Comparison of ENCODE assay signal across 1 cellular context in genomic region chr1:244451951-244452795, GRCh38.
TF ChIP-seq lines count a peak whose summit lies in the region.

No MANE protein-coding gene starts in this region.

TF ChIP-seq in HepG2, 621 proteins besides CTCF, POLR2A, EP300 and RAD21 (continued from another document and continues in another):
- peak; percentile 69 for TF ChIP-seq ZBTB33 (CRISPR knock-in tag; IDR thresholded peaks at IDR 0.05)
- 0 out of 2 replicates have a peak, but pooled peaks have one; percentile 69 for TF ChIP-seq SMAD1 (CRISPR knock-in tag; IDR thresholded peaks at IDR 0.05; ENCODE audit: borderline replicate concordance, low read depth)
- no peak for TF ChIP-seq IKZF4 (CRISPR knock-in tag; IDR thresholded peaks at IDR 0.05; ENCODE audit: borderline replicate concordance, low read depth, not compliant biosample characterization)
- 0 out of 2 replicates have a peak, but pooled peaks have one; percentile 24 for TF ChIP-seq CEBPG (CRISPR knock-in tag; IDR thresholded peaks at IDR 0.05)
- peak; percentile 94 for TF ChIP-seq HCFC1 (IDR thresholded peaks at IDR 0.05; ENCODE audit: low read depth, low read length)
- 0 out of 2 replicates have a peak, but pooled peaks have one; percentile 25 for TF ChIP-seq KDM4B (CRISPR knock-in tag; IDR thresholded peaks at IDR 0.05)
- TF ChIP-seq ZNF639 (CRISPR knock-in tag; conservative IDR thresholded peaks at IDR 0.05): peak; percentile 87; the same call in 1 of the 2 replicates
- TF ChIP-seq LCORL (IDR thresholded peaks at IDR 0.05): no peak
- peak; percentile 0; the same call in 1 of the 2 replicates for TF ChIP-seq LCORL (CRISPR knock-in tag; IDR thresholded peaks at IDR 0.05)
- TF ChIP-seq ATF2 (CRISPR knock-in tag; IDR thresholded peaks at IDR 0.05): peak; percentile 62
- TF ChIP-seq MYC (CRISPR knock-in tag; IDR thresholded peaks at IDR 0.05; ENCODE audit: borderline replicate concordance): peak; percentile 74
- peak; percentile 98 for TF ChIP-seq ZNF143 (CRISPR knock-in tag; IDR thresholded peaks at IDR 0.05)
- no peak for TF ChIP-seq KLF15 (CRISPR knock-in tag; IDR thresholded peaks at IDR 0.05; ENCODE audit: borderline replicate concordance)
- 0 out of 2 replicates have a peak, but pooled peaks have one; percentile 23 for TF ChIP-seq CBFB (CRISPR knock-in tag; IDR thresholded peaks at IDR 0.05)
- TF ChIP-seq SKI (IDR thresholded peaks at IDR 0.05; ENCODE audit: partially characterized antibody): peak; percentile 7
- TF ChIP-seq GABPA (IDR thresholded peaks at IDR 0.05; ENCODE audit: low read depth, low read length): peak; percentile 47; the same call in 1 of the 2 replicates
- peak; percentile 82 for TF ChIP-seq GABPA (CRISPR knock-in tag; IDR thresholded peaks at IDR 0.05; ENCODE audit: low read depth)
- TF ChIP-seq GMEB1 (CRISPR knock-in tag; IDR thresholded peaks at IDR 0.05; ENCODE audit: borderline replicate concordance): peak; percentile 98
- no peak for TF ChIP-seq ZNF790 (CRISPR knock-in tag; IDR thresholded peaks at IDR 0.05; ENCODE audit: borderline replicate concordance)
- 0 out of 2 replicates have a peak, but pooled peaks have one; percentile 21 for TF ChIP-seq ZNF564 (CRISPR knock-in tag; IDR thresholded peaks at IDR 0.05)
- 0 out of 2 replicates have a peak, but pooled peaks have one; percentile 72 for TF ChIP-seq ZNF513 (CRISPR knock-in tag; conservative IDR thresholded peaks at IDR 0.05)
- peak; percentile 72 for TF ChIP-seq GATAD1 (CRISPR knock-in tag; IDR thresholded peaks at IDR 0.05)
- 0 out of 2 replicates have a peak, but pooled peaks have one; percentile 24 for TF ChIP-seq HMG20B (CRISPR knock-in tag; conservative IDR thresholded peaks at IDR 0.05)
- TF ChIP-seq PHF5A (CRISPR knock-in tag; IDR thresholded peaks at IDR 0.05; ENCODE audit: low read depth, unreplicated experiment): peak; percentile 73
- no peak for TF ChIP-seq PLSCR1 (CRISPR knock-in tag; IDR thresholded peaks at IDR 0.05; ENCODE audit: borderline replicate concordance)
- 0 out of 2 replicates have a peak, but pooled peaks have one; percentile 52 for TF ChIP-seq MIER3 (CRISPR knock-in tag; IDR thresholded peaks at IDR 0.05; ENCODE audit: borderline replicate concordance)
- TF ChIP-seq ZBTB2 (CRISPR knock-in tag; IDR thresholded peaks at IDR 0.05; ENCODE audit: low read depth): peak; percentile 81; the same call in 1 of the 2 replicates
- TF ChIP-seq ZBTB49 (CRISPR knock-in tag; IDR thresholded peaks at IDR 0.05; ENCODE audit: borderline replicate concordance): no peak
- peak; percentile 49; the same call in 1 of the 2 replicates for TF ChIP-seq ZNF709 (CRISPR knock-in tag; IDR thresholded peaks at IDR 0.05)
- no peak for TF ChIP-seq NFE2L2 (IDR thresholded peaks at IDR 0.05; ENCODE audit: low read length)
- peak; percentile 49; the same call in 1 of the 2 replicates for TF ChIP-seq SAP130 (CRISPR knock-in tag; IDR thresholded peaks at IDR 0.05; ENCODE audit: low read depth)
- TF ChIP-seq ZNF691 (CRISPR knock-in tag; IDR thresholded peaks at IDR 0.05; ENCODE audit: borderline replicate concordance, low read depth): no peak
- peak; percentile 57; the same call in 1 of the 2 replicates for TF ChIP-seq ZNF614 (CRISPR knock-in tag; IDR thresholded peaks at IDR 0.05; ENCODE audit: borderline replicate concordance)
- peak; percentile 35; the same call in 1 of the 2 replicates for TF ChIP-seq SP5 (CRISPR knock-in tag; IDR thresholded peaks at IDR 0.05; ENCODE audit: borderline replicate concordance, low read depth)
- TF ChIP-seq ZC3H13 (CRISPR knock-in tag; IDR thresholded peaks at IDR 0.05): peak; percentile 85
- peak; percentile 80; the same call in 1 of the 2 replicates for TF ChIP-seq E2F5 (CRISPR knock-in tag; conservative IDR thresholded peaks at IDR 0.05)
- peak; percentile 68 for TF ChIP-seq MIXL1 (CRISPR knock-in tag; IDR thresholded peaks at IDR 0.05)
- TF ChIP-seq NFYC (CRISPR knock-in tag; IDR thresholded peaks at IDR 0.05): peak; percentile 58
- TF ChIP-seq ZNF549 (CRISPR knock-in tag; IDR thresholded peaks at IDR 0.05): no peak
- TF ChIP-seq SOX5 (CRISPR knock-in tag; IDR thresholded peaks at IDR 0.05; ENCODE audit: borderline replicate concordance): peak; percentile 25; the same call in 1 of the 2 replicates
- TF ChIP-seq KLF11 (CRISPR knock-in tag; IDR thresholded peaks at IDR 0.05): no peak
- no peak; the same call in 1 of the 2 replicates for TF ChIP-seq ARID4A (CRISPR knock-in tag; IDR thresholded peaks at IDR 0.05; ENCODE audit: borderline replicate concordance)
